ENCODE assay signal across 28 cellular contexts in genomic region chr13:92097337-92097903, GRCh38.
A peak's percentile ranks its signal among the peaks of the same experiment; 100 is the strongest.
DNase-seq lines count a peak whose midpoint lies in the region; TF ChIP-seq lines count a peak whose summit lies in the region.
"Had no signal": no experiment of that assay in that cellular context is flagged by ENCODE, and none has a peak within 500 bp of the region (broad histone marks: within the 10 kb centered on the region; RNA-seq: fewer than 3 reads in every experiment).

No MANE protein-coding gene starts in this region.

- no peaks in the 10 kb centered on the region for H3K36me3 ChIP-seq in HEK293 (ENCODE audit: control insufficient read depth in 2 of 2, insufficient read depth in 1 of 2, low read length in 2 of 2)
- no peaks in the 10 kb centered on the region for H3K36me3 ChIP-seq in brain microvascular endothelial cell (replicated peaks)
- H3K36me3 ChIP-seq: BLaER1 treated with 17β-estradiol and CSF1 and Interleukin-3, amounts not matched to agents 10 nM and 100 nM; gastrocnemius medialis; suprapubic skin had no signal

- H3K27ac Mint-ChIP-seq in activated naive CD4-positive, alpha-beta T cell treated with anti-CD3 and anti-CD28 coated beads, Interleukin-2, amount 10 ng/mL, durations not matched to agents 7 days and 5 days, result no peak overlapping the region
- H3K27ac Mint-ChIP-seq: activated CD4-positive, alpha-beta memory T cell treated with anti-CD3 and anti-CD28 coated beads, Interleukin-2, amount 10 ng/mL, durations not matched to agents 7 days and 5 days; GM23338; naive thymus-derived CD8-positive, alpha-beta T cell; stimulated activated memory B cell treated with anti-CD40 and anti-IgM and Interleukin-4, amounts not matched to agents 10 μg/mL and 1 μg/mL and 100 μg/mL, for 72 hours had no signal

- H3K36me3 Mint-ChIP-seq in activated naive CD4-positive, alpha-beta T cell treated with anti-CD3 and anti-CD28 coated beads, Interleukin-2, amount 10 ng/mL, durations not matched to agents 7 days and 5 days, result no peaks in the 10 kb centered on the region
- H3K36me3 Mint-ChIP-seq: naive thymus-derived CD8-positive, alpha-beta T cell; stimulated activated memory B cell treated with anti-CD40 and anti-IgM and Interleukin-4, amounts not matched to agents 10 μg/mL and 1 μg/mL and 100 μg/mL, for 72 hours had no signal

- POLR2A ChIA-PET in HEK293 (lab: Yijun Ruan, JAX), result no interaction called here

- TF ChIP-seq CTCF in HEK293 (tag by site-specific recombination; IDR thresholded peaks at IDR 0.05) (no peak), brain microvascular endothelial cell (IDR thresholded peaks at IDR 0.05; ENCODE audit: low read depth, low read length, missing control alignments) (no peak)

- peaks cover 2% of the 10 kb centered on the region for H3K9me3 Mint-ChIP-seq in activated naive CD4-positive, alpha-beta T cell treated with anti-CD3 and anti-CD28 coated beads, Interleukin-2, amount 10 ng/mL, durations not matched to agents 7 days and 5 days
- H3K9me3 Mint-ChIP-seq: activated CD4-positive, alpha-beta memory T cell treated with anti-CD3 and anti-CD28 coated beads, Interleukin-2, amount 10 ng/mL, durations not matched to agents 7 days and 5 days; GM23338 had no signal

- DNase-seq in NCI-H460 (ENCODE audit: extremely low read depth, low read depth) (peak; percentile 1), SKM-1 treated with dmso at 0.1 percent for 144 hours (lab: John Stamatoyannopoulos, UW; ENCODE audit: unreplicated experiment) (peak; percentile 90), iris pigment epithelial cell (ENCODE audit: low read depth) (peak; percentile 34), brain microvascular endothelial cell (no peak), ACHN (no peak)
- no peak for DNase-seq in activated CD8-positive, alpha-beta memory T cell treated with anti-CD3 and anti-CD28 coated beads for 24 hours
- no peak for DNase-seq in activated naive CD4-positive, alpha-beta T cell treated with anti-CD3 and anti-CD28 coated beads, Interleukin-2, amount 10 ng/mL, durations not matched to agents 7 days and 5 days
- DNase-seq: activated CD4-positive, alpha-beta memory T cell treated with anti-CD3 and anti-CD28 coated beads, Interleukin-2, amount 10 ng/mL, durations not matched to agents 7 days and 5 days; activated CD4-positive, CD25-positive, alpha-beta regulatory T cell; activated effector memory CD4-positive, alpha-beta T cell treated with anti-CD3 and anti-CD28 coated beads, Interleukin-2, amount 50 U/mL, for 16 hours; COR-L47; effector CD8-positive, alpha-beta T cell; gastrocnemius medialis; GDM1; hypothalamus; left ventricle myocardium superior; midbrain; naive thymus-derived CD8-positive, alpha-beta T cell; NCI-H1417; NCI-H2081 treated with DMSO at 0.1 percent for 48 hours; NCI-H446 treated with DMSO at 0.1 percent for 48 hours; stimulated activated CD4-positive, alpha-beta T cell treated with anti-CD3 and anti-CD28 coated beads, Interleukin-2, amount 100 ng/mL, for 48 hours; T-helper 9 cell had no signal

- H3K4me3 Mint-ChIP-seq in activated naive CD4-positive, alpha-beta T cell treated with anti-CD3 and anti-CD28 coated beads, Interleukin-2, amount 10 ng/mL, durations not matched to agents 7 days and 5 days, result no peak overlapping the region
- H3K4me3 Mint-ChIP-seq: activated CD4-positive, alpha-beta memory T cell treated with anti-CD3 and anti-CD28 coated beads, Interleukin-2, amount 10 ng/mL, durations not matched to agents 7 days and 5 days; GM23338; naive thymus-derived CD8-positive, alpha-beta T cell; stimulated activated memory B cell treated with anti-CD40 and anti-IgM and Interleukin-4, amounts not matched to agents 10 μg/mL and 1 μg/mL and 100 μg/mL, for 72 hours had no signal

- CTCF ChIA-PET in HEK293 (lab: Yijun Ruan, JAX), result no interaction called here
- CTCF ChIA-PET in activated naive CD4-positive, alpha-beta T cell treated with anti-CD3 and anti-CD28 coated beads, Interleukin-2, amount 10 ng/mL, durations not matched to agents 7 days and 5 days (lab: Charles Lee), result no interaction called here

- H3K4me3 ChIP-seq in HEK293 (ENCODE audit: low read depth, low read length), result no peak overlapping the region
- H3K4me3 ChIP-seq in brain microvascular endothelial cell (ENCODE audit: low read depth, low read length), result no peak overlapping the region
- H3K4me3 ChIP-seq: BLaER1 treated with 17β-estradiol and CSF1 and Interleukin-3, amounts not matched to agents 10 nM and 100 nM; gastrocnemius medialis; GM23338; suprapubic skin had no signal

- H3K4me1 ChIP-seq in HEK293 (ENCODE audit: control insufficient read depth, insufficient read depth, low read length), result no peaks in the 10 kb centered on the region
- H3K4me1 ChIP-seq: BLaER1 treated with 17β-estradiol and CSF1 and Interleukin-3, amounts not matched to agents 10 nM and 100 nM; gastrocnemius medialis; suprapubic skin had no signal

- H3K27me3 Mint-ChIP-seq in activated naive CD4-positive, alpha-beta T cell treated with anti-CD3 and anti-CD28 coated beads, Interleukin-2, amount 10 ng/mL, durations not matched to agents 7 days and 5 days, result no peaks in the 10 kb centered on the region
- H3K27me3 Mint-ChIP-seq: activated CD4-positive, alpha-beta memory T cell treated with anti-CD3 and anti-CD28 coated beads, Interleukin-2, amount 10 ng/mL, durations not matched to agents 7 days and 5 days; naive thymus-derived CD8-positive, alpha-beta T cell; stimulated activated memory B cell treated with anti-CD40 and anti-IgM and Interleukin-4, amounts not matched to agents 10 μg/mL and 1 μg/mL and 100 μg/mL, for 72 hours had no signal

- no peaks in the 10 kb centered on the region for H3K27me3 ChIP-seq in brain microvascular endothelial cell (replicated peaks)
- H3K27me3 ChIP-seq: BLaER1 treated with 17β-estradiol and CSF1 and Interleukin-3, amounts not matched to agents 10 nM and 100 nM; gastrocnemius medialis; suprapubic skin had no signal

- H3K4me1 Mint-ChIP-seq in activated naive CD4-positive, alpha-beta T cell treated with anti-CD3 and anti-CD28 coated beads, Interleukin-2, amount 10 ng/mL, durations not matched to agents 7 days and 5 days, result no peaks in the 10 kb centered on the region
- H3K4me1 Mint-ChIP-seq: activated CD4-positive, alpha-beta memory T cell treated with anti-CD3 and anti-CD28 coated beads, Interleukin-2, amount 10 ng/mL, durations not matched to agents 7 days and 5 days; GM23338; naive thymus-derived CD8-positive, alpha-beta T cell; stimulated activated memory B cell treated with anti-CD40 and anti-IgM and Interleukin-4, amounts not matched to agents 10 μg/mL and 1 μg/mL and 100 μg/mL, for 72 hours had no signal

- in situ Hi-C loops in brain microvascular endothelial cell (cut with HindIII; ENCODE audit: low pct_ligation_motif_present, low sequenced_read_pairs) (no loop called here), ACHN (cut with HindIII; ENCODE audit: low pct_ligation_motif_present, low pct_unique_long_range_greater_than_20kb, low sequenced_read_pairs) (no loop called here)

- no peak overlapping the region for H3K27ac ChIP-seq in HEK293 (ENCODE audit: extremely low read depth, low read depth, low read length)
- no peak overlapping the region for H3K27ac ChIP-seq in brain microvascular endothelial cell
- H3K27ac ChIP-seq: BLaER1 treated with 17β-estradiol and CSF1 and Interleukin-3, amounts not matched to agents 10 nM and 100 nM; gastrocnemius medialis; suprapubic skin had no signal

- no peaks in the 10 kb centered on the region for H3K9me3 ChIP-seq in HEK293 (ENCODE audit: control insufficient read depth, insufficient read depth, low read depth, low read length)
- H3K9me3 ChIP-seq: BLaER1 treated with 17β-estradiol and CSF1 and Interleukin-3, amounts not matched to agents 10 nM and 100 nM; gastrocnemius medialis; suprapubic skin had no signal

TF ChIP-seq in HEK293, 187 proteins besides CTCF, POLR2A, EP300 and RAD21:
- TF ChIP-seq SETDB1 (IDR thresholded peaks at IDR 0.05; ENCODE audit: insufficient read length, low read length) (peak; percentile 97), ZNF513 (tag by site-specific recombination; IDR thresholded peaks at IDR 0.05) (no peak), REPIN1 (tag by site-specific recombination; IDR thresholded peaks at IDR 0.05; ENCODE audit: low read depth) (no peak), TRIM28 (IDR thresholded peaks at IDR 0.05; ENCODE audit: borderline replicate concordance, low read length) (peak; percentile 60; the same call in 1 of the 2 replicates), MYNN (tag by site-specific recombination; IDR thresholded peaks at IDR 0.05; ENCODE audit: borderline replicate concordance) (no peak), ZNF140 (tag by site-specific recombination; IDR thresholded peaks at IDR 0.05) (no peak), ZNF132 (tag by site-specific recombination; IDR thresholded peaks at IDR 0.05; ENCODE audit: borderline replicate concordance) (no peak), ZNF391 (tag by site-specific recombination; IDR thresholded peaks at IDR 0.05; ENCODE audit: borderline replicate concordance, low read depth) (no peak)

Comparison
In these comparisons a context has a peak if more than half of its experiments do, and no peak if none do; other contexts are left out.
1. DNase-seq: peak in NCI-H460 (single experiment), SKM-1 treated with dmso at 0.1 percent for 144 hours (single experiment) and iris pigment epithelial cell (single experiment); none in activated CD8-positive, alpha-beta memory T cell treated with anti-CD3 and anti-CD28 coated beads for 24 hours (single experiment), activated naive CD4-positive, alpha-beta T cell treated with anti-CD3 and anti-CD28 coated beads, Interleukin-2, amount 10 ng/mL, durations not matched to agents 7 days and 5 days (single experiment), brain microvascular endothelial cell (single experiment) and ACHN (single experiment).